In genomic region chr10:16440396-16441105, GRCh38 we compare ENCODE assay signal across 10 cellular contexts. TPM values are rescaled to one million over a fixed set of nuclear protein-coding genes. Genes with fewer than 3 reads are reported as not detected.
A peak's percentile ranks its signal among the peaks of the same experiment; 100 is the strongest.
DNase-seq lines count a peak whose midpoint lies in the region; ATAC-seq, FAIRE-seq and TF ChIP-seq lines count a peak whose summit lies in the region.
"Had no signal": no experiment of that assay in that cellular context is flagged by ENCODE, and none has a peak within 500 bp of the region (broad histone marks: within the 10 kb centered on the region; RNA-seq: fewer than 3 reads in every experiment).

No MANE protein-coding gene starts in this region.

- H3K4me3 ChIP-seq in CD4-positive, alpha-beta memory T cell (ENCODE audit: low read length in 2 of 2): no peak overlapping the region
- H3K4me3 ChIP-seq in HUES48 (ENCODE audit: low read depth, low read length): no peak overlapping the region
- no peak overlapping the region for H3K4me3 ChIP-seq in K562
- H3K4me3 ChIP-seq in vagina: no peak overlapping the region
- no peak overlapping the region for H3K4me3 ChIP-seq in aorta (ENCODE audit: low read length in 2 of 2)
- H3K4me3 ChIP-seq: SK-N-MC had no signal

- TSS peak; percentile 3 for BruUV-seq in K562 (replicated peaks; lab: Mats Ljungman, UMichigan)

- no peaks in the 10 kb centered on the region for H3K9me1 ChIP-seq in K562 (ENCODE audit: control insufficient read depth, insufficient read depth, low read length)

- WGBS in K562 (ENCODE audit: insufficient coverage, low coverage, missing lambda C conversion rate): 45% methylated on average over 12 of the region's 12 CpGs
- WGBS in aorta, 2 donors: 91 to 93% methylated on average over 12 of the region's 12 CpGs

- H2AFZ ChIP-seq in K562 (ENCODE audit: low read depth, low read length): no peak overlapping the region

- H3K4me2 ChIP-seq in K562 (ENCODE audit: insufficient read depth, low read length): no peak overlapping the region

- no peak for TF ChIP-seq RAD21 in K562 (CRISPR knock-in tag; conservative IDR thresholded peaks at IDR 0.05 in 1 of 2, IDR thresholded peaks at IDR 0.05 in 1 of 2)

- no peaks in the 10 kb centered on the region for H3K36me3 ChIP-seq in CD4-positive, alpha-beta memory T cell (ENCODE audit: insufficient read depth, low read length)
- H3K36me3 ChIP-seq in HUES48 (ENCODE audit: control insufficient read depth, insufficient read depth, low read length) (no peaks in the 10 kb centered on the region), K562 (ENCODE audit: control insufficient read depth, insufficient read depth, low read length) (peaks cover 50% of the 10 kb centered on the region), vagina (no peaks in the 10 kb centered on the region), aorta (ENCODE audit: control insufficient read depth in 1 of 2, insufficient read depth in 2 of 2, low read length in 1 of 2) (peaks cover 0 to 2% of the 10 kb centered on the region in 2 donors)

- peaks cover 59% of the 10 kb centered on the region for H3K79me2 ChIP-seq in K562 (ENCODE audit: control insufficient read depth, insufficient read depth, low read length)

- POLR2A ChIA-PET in CD4-positive, alpha-beta memory T cell (lab: Charles Lee; ENCODE audit: partially characterized antibody): interaction anchor here (1.2 kb wide), 1 partner anchor 377 kb away, joined by 3 read pairs; the partner anchor contains the start of gene RSU1
- POLR2A ChIA-PET in K562 (lab: Yijun Ruan, JAX): interaction anchor here (0.8 to 1.9 kb wide), 2 partner anchors 11 to 82 kb away, joined by 3 to 8 read pairs; no protein-coding TSS in a partner anchor

- CTCF ChIA-PET in CD4-positive, alpha-beta memory T cell (lab: Charles Lee; ENCODE audit: partially characterized antibody): no interaction called here
- CTCF ChIA-PET in K562 (lab: Yijun Ruan, JAX; ENCODE audit: low intra/inter-chr PET ratio): no interaction called here

- peak overlapping the region; percentile 19 to 80 (median 74) for H3K27ac Mint-ChIP-seq in CD4-positive, alpha-beta memory T cell
- peak overlapping the region; percentile 93 for H3K27ac Mint-ChIP-seq in mesothelial cell of epicardium

- H3K9me3 ChIP-seq in CD4-positive, alpha-beta memory T cell (ENCODE audit: control insufficient read depth in 1 of 2, low read length in 2 of 2): no peaks in the 10 kb centered on the region
- no peaks in the 10 kb centered on the region for H3K9me3 ChIP-seq in HUES48 (ENCODE audit: control insufficient read depth, insufficient read depth, low read length)
- H3K9me3 ChIP-seq in K562 (replicated peaks; ENCODE audit: control insufficient read depth, insufficient read depth, low read depth, low read length): no peaks in the 10 kb centered on the region
- no peaks in the 10 kb centered on the region for H3K9me3 ChIP-seq in vagina
- H3K9me3 ChIP-seq in aorta (ENCODE audit: control insufficient read depth, low read length): no peaks in the 10 kb centered on the region

- FAIRE-seq in K562 (lab: Jason Lieb, UNC): peak; percentile 59

- H3K27ac ChIP-seq in CD4-positive, alpha-beta memory T cell (ENCODE audit: low read depth, low read length): no peak overlapping the region
- H3K27ac ChIP-seq in HUES48 (ENCODE audit: low read depth, low read length) (peak overlapping the region; percentile 40), K562 (ENCODE audit: extremely low read depth, low read depth, low read length) (no peak overlapping the region), vagina (no peak overlapping the region), aorta (ENCODE audit: low read depth in 1 of 2, low read length in 2 of 2) (no peak overlapping the region)

- no peak for ATAC-seq in K562
- ATAC-seq in GM18867 (IDR thresholded peaks at IDR 0.05; ENCODE audit: unreplicated experiment): no peak
- ATAC-seq in aorta (ENCODE audit: low FRiP score): no peak

- H3K36me3 Mint-ChIP-seq in CD4-positive, alpha-beta memory T cell: peaks cover 22 to 34% of the 10 kb centered on the region in 2 donors
- peaks cover 1% of the 10 kb centered on the region for H3K36me3 Mint-ChIP-seq in mesothelial cell of epicardium
- H3K36me3 Mint-ChIP-seq: naive B cell had no signal

- no peaks in the 10 kb centered on the region for H3K9me3 Mint-ChIP-seq in CD4-positive, alpha-beta memory T cell
- H3K9me3 Mint-ChIP-seq in mesothelial cell of epicardium: no peaks in the 10 kb centered on the region

- intact Hi-C loops in CD4-positive, alpha-beta memory T cell (cut with micrococcal nuclease): no loop called here
- intact Hi-C loops in K562 (cut with micrococcal nuclease) (no loop called here), vagina (cut with DNase I) (no loop called here), aorta (cut with DNase I) (no loop called here)

- no peak for TF ChIP-seq EP300 in K562 (IDR thresholded peaks at IDR 0.05; ENCODE audit: low read length)

- H4K20me1 ChIP-seq in K562 (replicated peaks; ENCODE audit: control insufficient read depth, insufficient read depth, low read length): no peaks in the 10 kb centered on the region; the same call in 1 of the 2 replicates

- TF ChIP-seq POLR2A in K562 (conservative IDR thresholded peaks at IDR 0.05) (no peak), vagina (IDR thresholded peaks at IDR 0.05) (no peak)

- H3K4me1 ChIP-seq in CD4-positive, alpha-beta memory T cell (ENCODE audit: insufficient read depth, low read length): peaks cover 52% of the 10 kb centered on the region
- H3K4me1 ChIP-seq in HUES48 (ENCODE audit: control insufficient read depth, insufficient read depth, low read length): peaks cover 4% of the 10 kb centered on the region; the same call in 1 of the 2 replicates
- H3K4me1 ChIP-seq in K562 (replicated peaks in 1 of 2; ENCODE audit: control insufficient read depth in 2 of 2, insufficient read depth in 2 of 2, low read length in 2 of 2): peaks cover 10 to 16% of the 10 kb centered on the region in 2 experiments; a peak in 4 of 5 replicates
- peaks cover 26% of the 10 kb centered on the region for H3K4me1 ChIP-seq in vagina
- no peaks in the 10 kb centered on the region for H3K4me1 ChIP-seq in aorta (ENCODE audit: control insufficient read depth in 1 of 2, insufficient read depth in 2 of 2, low read length in 2 of 2)

- no peak for DNase-seq in CD4-positive, alpha-beta memory T cell
- DNase-seq in K562 (ENCODE audit: extremely low read depth in 1 of 4, low spot score in 3 of 4) (peak in 1 of 4 experiments; percentile 44), mesothelial cell of epicardium (ENCODE audit: low spot score in 2 of 2, unreplicated experiment in 2 of 2) (no peak), vagina (ENCODE audit: extremely low spot score in 2 of 2) (no peak), aorta (no peak)
- no peak for DNase-seq in NK-92 treated with Interleukin-12 subunit alpha and Interleukin-12 subunit beta, amount 100 ng/mL, for 24 hours (lab: John Stamatoyannopoulos, UW)
- DNase-seq: naive B cell had no signal

- peak overlapping the region; percentile 28 to 74 (median 55) for H3K4me3 Mint-ChIP-seq in CD4-positive, alpha-beta memory T cell
- H3K4me3 Mint-ChIP-seq in mesothelial cell of epicardium: peak overlapping the region; percentile 42

- no peaks in the 10 kb centered on the region for H3K27me3 Mint-ChIP-seq in CD4-positive, alpha-beta memory T cell
- no peaks in the 10 kb centered on the region for H3K27me3 Mint-ChIP-seq in mesothelial cell of epicardium (ENCODE audit: low read depth)
- H3K27me3 Mint-ChIP-seq: naive B cell had no signal

- H3K9ac ChIP-seq in HUES48 (ENCODE audit: low read depth, low read length): no peak overlapping the region
- peak overlapping the region in 1 of 2 experiments; percentile 19; a peak in 1 of 4 replicates for H3K9ac ChIP-seq in K562 (ENCODE audit: insufficient read depth in 1 of 2, low read depth in 2 of 2, low read length in 2 of 2)

- no peak for TF ChIP-seq CTCF in K562 (IDR thresholded peaks at IDR 0.05 in 2 of 3, conservative IDR thresholded peaks at IDR 0.05 in 1 of 3; ENCODE audit: insufficient read depth in 2 of 3, low read depth in 1 of 3, low read length in 3 of 3)
- no peak for TF ChIP-seq CTCF in mesothelial cell of epicardium (IDR thresholded peaks at IDR 0.05; ENCODE audit: unreplicated experiment)
- TF ChIP-seq CTCF in vagina (IDR thresholded peaks at IDR 0.05): no peak

- in situ Hi-C loops in K562 (cut with MboI): no loop called here

- no peaks in the 10 kb centered on the region for H3K27me3 ChIP-seq in CD4-positive, alpha-beta memory T cell (ENCODE audit: insufficient read depth, low read length)
- H3K27me3 ChIP-seq in HUES48 (ENCODE audit: control insufficient read depth, insufficient read depth, low read length): peaks cover 4% of the 10 kb centered on the region; the same call in 1 of the 2 replicates
- H3K27me3 ChIP-seq in K562 (ENCODE audit: control insufficient read depth in 2 of 2, insufficient read depth in 2 of 2, low read length in 2 of 2): no peaks in the 10 kb centered on the region
- H3K27me3 ChIP-seq in vagina: no peaks in the 10 kb centered on the region
- no peaks in the 10 kb centered on the region for H3K27me3 ChIP-seq in aorta (ENCODE audit: control insufficient read depth in 1 of 2, insufficient read depth in 2 of 2, low read length in 1 of 2)

- H3K4me1 Mint-ChIP-seq in CD4-positive, alpha-beta memory T cell: peaks cover 39 to 70% (median 56%) of the 10 kb centered on the region in 4 donors
- H3K4me1 Mint-ChIP-seq in mesothelial cell of epicardium: peaks cover 35% of the 10 kb centered on the region

RNA-seq across cellular contexts. Expression of gene PTER, which starts 3.7 kb away (rescaled TPM):
- total RNA-seq in CD4-positive, alpha-beta memory T cell: 10 to 100 TPM; 24.1 to 26.5 TPM
- 10 to 100 TPM; 20.8 to 22.1 TPM for polyA plus RNA-seq in CD4-positive, alpha-beta memory T cell
- total RNA-seq in K562 (2011; cell fraction: chromatin; rRNA removed; ENCODE audit: low replicate concordance): 14.6 and 21.7 TPM in 2 replicates
- total RNA-seq in K562 (2011; cell fraction: nucleolus; rRNA removed): 8.0 and 12.0 TPM in 2 replicates
- 11.3 and 12.1 TPM in 2 replicates for total RNA-seq in K562 (2011; cell fraction: nucleoplasm; rRNA removed)
- total RNA-seq in K562 (2014; rRNA removed) (17.9 and 20.2 TPM in 2 replicates), K562 (2014; rRNA removed; fragmentation: Illumina TruSeq; extraction: Trizol) (31.2 and 37.3 TPM in 2 replicates), K562 (2015; rRNA removed; fragmentation: Illumina TruSeq; extraction: Trizol) (29.4 and 31.9 TPM in 2 replicates), K562 (2021) (19.5 and 20.1 TPM in 2 replicates), mesothelial cell of epicardium (9.4 to 11.4 TPM (median 10.1 TPM) in 3 replicates), vagina (7.4 TPM), aorta (10 to 100 TPM in 1 of 2 donors, 1 to 10 TPM in 1; 6.7 to 11.6 TPM)
- polyA plus RNA-seq in K562 (2011; rRNA removed) (23.4 and 27.5 TPM in 2 replicates), K562 (2014; fragmentation: Illumina TruSeq; extraction: Trizol) (24.5 and 28.6 TPM in 2 replicates), K562 (2014; fragmentation: Nextera tagmentation; extraction: Ambion mirVana) (10 to 100 TPM; 32.9 to 42.1 TPM), K562 (2014; rRNA removed) (15.5 and 18.2 TPM in 2 replicates), aorta (1 to 10 TPM; 3.0 to 6.4 TPM)
- polyA plus RNA-seq in K562 (2011; cell fraction: cytosol; rRNA removed): 8.3 and 12.3 TPM in 2 replicates
- polyA plus RNA-seq in K562 (2011; cell fraction: nucleus; rRNA removed): 8.9 and 12.7 TPM in 2 replicates
- polyA plus RNA-seq in K562 (2012): 16.7 and 22.3 TPM in 2 replicates
- polyA minus RNA-seq in K562 (2011; rRNA and poly(A)+ RNA removed): 42.9 and 43.4 TPM in 2 replicates
- polyA minus RNA-seq in K562 (2011; cell fraction: cytosol; rRNA and poly(A)+ RNA removed): 12.3 and 13.6 TPM in 2 replicates
- polyA minus RNA-seq in K562 (2011; cell fraction: nucleus; rRNA and poly(A)+ RNA removed): 10.6 and 22.3 TPM in 2 replicates
